ENCODE assay signal across 1 cellular context in the genomic region with DNA sequence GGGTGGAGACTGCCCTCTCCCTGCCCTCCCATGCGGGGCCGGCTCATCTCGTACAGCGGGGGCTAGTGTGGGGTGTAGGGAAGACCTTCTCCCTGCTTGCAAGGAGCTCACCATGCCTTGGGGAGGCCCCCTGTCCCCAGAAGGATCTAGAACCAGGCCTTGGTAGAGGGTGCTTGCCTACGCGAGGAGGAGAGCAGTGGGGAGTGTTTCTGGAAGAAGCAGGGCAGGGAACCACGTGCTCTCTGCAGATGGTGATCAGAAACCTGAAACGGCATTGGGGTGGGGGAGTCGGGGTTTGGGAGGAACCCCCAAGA.
TF ChIP-seq lines count a peak whose summit lies in the region.

No MANE protein-coding gene starts in this region.

TF ChIP-seq in HCT116, 20 proteins besides CTCF, POLR2A, EP300 and RAD21:
- TF ChIP-seq, protein P1, sequence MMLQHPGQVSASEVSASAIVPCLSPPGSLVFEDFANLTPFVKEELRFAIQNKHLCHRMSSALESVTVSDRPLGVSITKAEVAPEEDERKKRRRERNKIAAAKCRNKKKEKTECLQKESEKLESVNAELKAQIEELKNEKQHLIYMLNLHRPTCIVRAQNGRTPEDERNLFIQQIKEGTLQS (IDR thresholded peaks at IDR 0.05), result no peak
- TF ChIP-seq SP1 (IDR thresholded peaks at IDR 0.05; ENCODE audit: low read depth) (no peak), EZH2phosphoT487 (IDR thresholded peaks at IDR 0.05; ENCODE audit: borderline replicate concordance) (no peak), ZNF274 (IDR thresholded peaks at IDR 0.05; ENCODE audit: low read depth, low read length) (no peak), EGR1 (IDR thresholded peaks at IDR 0.05; ENCODE audit: low read depth) (no peak), CEBPB (IDR thresholded peaks at IDR 0.05; ENCODE audit: low read depth) (no peak), YY1 (IDR thresholded peaks at IDR 0.05; ENCODE audit: extremely low read depth, insufficient replicate concordance, low read depth, low read length) (no peak), ZFX (IDR thresholded peaks at IDR 0.05) (no peak), EZH2 (IDR thresholded peaks at IDR 0.05) (no peak), POLR2AphosphoS5 (IDR thresholded peaks at IDR 0.05; ENCODE audit: low read depth, low read length) (no peak), CBX3 (IDR thresholded peaks at IDR 0.05; ENCODE audit: low read depth) (no peak), TCF7L2 (IDR thresholded peaks at IDR 0.05; ENCODE audit: borderline replicate concordance, extremely low read depth, insufficient read depth, insufficient read length) (no peak), SIN3A (IDR thresholded peaks at IDR 0.05; ENCODE audit: low read depth) (no peak)
- TF ChIP-seq, protein P2, sequence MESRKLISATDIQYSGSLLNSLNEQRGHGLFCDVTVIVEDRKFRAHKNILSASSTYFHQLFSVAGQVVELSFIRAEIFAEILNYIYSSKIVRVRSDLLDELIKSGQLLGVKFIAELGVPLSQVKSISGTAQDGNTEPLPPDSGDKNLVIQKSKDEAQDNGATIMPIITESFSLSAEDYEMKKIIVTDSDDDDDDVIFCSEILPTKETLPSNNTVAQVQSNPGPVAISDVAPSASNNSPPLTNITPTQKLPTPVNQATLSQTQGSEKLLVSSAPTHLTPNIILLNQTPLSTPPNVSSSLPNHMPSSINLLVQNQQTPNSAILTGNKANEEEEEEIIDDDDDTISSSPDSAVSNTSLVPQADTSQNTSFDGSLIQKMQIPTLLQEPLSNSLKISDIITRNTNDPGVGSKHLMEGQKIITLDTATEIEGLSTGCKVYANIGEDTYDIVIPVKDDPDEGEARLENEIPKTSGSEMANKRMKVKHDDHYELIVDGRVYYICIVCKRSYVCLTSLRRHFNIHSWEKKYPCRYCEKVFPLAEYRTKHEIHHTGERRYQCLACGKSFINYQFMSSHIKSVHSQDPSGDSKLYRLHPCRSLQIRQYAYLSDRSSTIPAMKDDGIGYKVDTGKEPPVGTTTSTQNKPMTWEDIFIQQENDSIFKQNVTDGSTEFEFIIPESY (IDR thresholded peaks at IDR 0.05; ENCODE audit: extremely low read depth, insufficient replicate concordance, low read length), result no peak
